Comparison of ENCODE assay signal across 28 cellular contexts in genomic region chr12:26372856-26373255, GRCh38.
"Had no signal": no experiment of that assay in that cellular context is flagged by ENCODE, and none has a peak within 500 bp of the region (broad histone marks: within the 10 kb centered on the region; RNA-seq: fewer than 3 reads in every experiment).

No MANE protein-coding gene starts in this region.

- H3K27ac ChIP-seq: neural progenitor cell, ovary, parathyroid adenoma, psoas muscle, right lobe of liver, sigmoid colon, stomach, thyroid gland, tibial nerve, upper lobe of right lung, uterus had no signal

- H3K4me1 ChIP-seq: parathyroid adenoma, psoas muscle, right lobe of liver, sigmoid colon, stomach, thyroid gland, upper lobe of right lung, uterus had no signal

- H3K36me3 ChIP-seq: neural progenitor cell, ovary, sigmoid colon, stomach, thoracic aorta, thyroid gland, tibial nerve, upper lobe of right lung, uterus had no signal

- H3K27me3 ChIP-seq: neural progenitor cell, ovary, right lobe of liver, sigmoid colon, stomach, thyroid gland, tibial nerve, upper lobe of right lung, uterus had no signal

- H2AFZ ChIP-seq: neural progenitor cell, parathyroid adenoma had no signal

- H3K27ac Mint-ChIP-seq: naive thymus-derived CD8-positive, alpha-beta T cell; natural killer cell treated with Interleukin-12 subunit alpha and Interleukin-12 subunit beta and Interleukin-15 and Interleukin-18, amount 100 ng/mL, for 72 hours; neural progenitor cell; progenitor cell of endocrine pancreas; stimulated activated effector memory CD8-positive, alpha-beta T cell treated with anti-CD3 and anti-CD28 coated beads, Interleukin-12 subunit alpha, Interleukin-12 subunit beta, amount 100 ng/mL, for 72 hours; stimulated activated naive B cell treated with anti-CD40 and anti-IgM and Interleukin-4, amounts not matched to agents 10 μg/mL and 1 μg/mL and 100 μg/mL, for 72 hours; stimulated activated naive CD8-positive, alpha-beta T cell treated with anti-CD3 and anti-CD28 coated beads, Interleukin-15, Interleukin-2, amounts not matched to agents 100 ng/mL and 50 ng/mL, for 24 hours; type B pancreatic cell had no signal

- H3K79me2 ChIP-seq: parathyroid adenoma had no signal

- H3K9ac ChIP-seq: neural progenitor cell, parathyroid adenoma had no signal

- H3K9me3 Mint-ChIP-seq: naive thymus-derived CD8-positive, alpha-beta T cell; natural killer cell treated with Interleukin-12 subunit alpha and Interleukin-12 subunit beta and Interleukin-15 and Interleukin-18, amount 100 ng/mL, for 72 hours; neural progenitor cell; stimulated activated naive CD8-positive, alpha-beta T cell treated with anti-CD3 and anti-CD28 coated beads, Interleukin-15, Interleukin-2, amounts not matched to agents 100 ng/mL and 50 ng/mL, for 24 hours; type B pancreatic cell had no signal

- H3K36me3 Mint-ChIP-seq: natural killer cell treated with Interleukin-12 subunit alpha and Interleukin-12 subunit beta and Interleukin-15 and Interleukin-18, amount 100 ng/mL, for 72 hours; neural progenitor cell; stimulated activated effector memory CD8-positive, alpha-beta T cell treated with anti-CD3 and anti-CD28 coated beads, Interleukin-12 subunit alpha, Interleukin-12 subunit beta, amount 100 ng/mL, for 72 hours had no signal

- H3K4me3 Mint-ChIP-seq: naive thymus-derived CD8-positive, alpha-beta T cell; natural killer cell treated with Interleukin-12 subunit alpha and Interleukin-12 subunit beta and Interleukin-15 and Interleukin-18, amount 100 ng/mL, for 72 hours; neural progenitor cell; stimulated activated effector memory CD8-positive, alpha-beta T cell treated with anti-CD3 and anti-CD28 coated beads, Interleukin-12 subunit alpha, Interleukin-12 subunit beta, amount 100 ng/mL, for 72 hours; stimulated activated naive B cell treated with anti-CD40 and anti-IgM and Interleukin-4, amounts not matched to agents 10 μg/mL and 1 μg/mL and 100 μg/mL, for 72 hours; stimulated activated naive CD8-positive, alpha-beta T cell treated with anti-CD3 and anti-CD28 coated beads, Interleukin-15, Interleukin-2, amounts not matched to agents 100 ng/mL and 50 ng/mL, for 24 hours; type B pancreatic cell had no signal

- H3K27me3 Mint-ChIP-seq: naive thymus-derived CD8-positive, alpha-beta T cell; natural killer cell treated with Interleukin-12 subunit alpha and Interleukin-12 subunit beta and Interleukin-15 and Interleukin-18, amount 100 ng/mL, for 72 hours; progenitor cell of endocrine pancreas; stimulated activated naive B cell treated with anti-CD40 and anti-IgM and Interleukin-4, amounts not matched to agents 10 μg/mL and 1 μg/mL and 100 μg/mL, for 72 hours; stimulated activated naive CD8-positive, alpha-beta T cell treated with anti-CD3 and anti-CD28 coated beads, Interleukin-15, Interleukin-2, amounts not matched to agents 100 ng/mL and 50 ng/mL, for 24 hours; type B pancreatic cell had no signal

- H3K4me1 Mint-ChIP-seq: stimulated activated effector memory CD8-positive, alpha-beta T cell treated with anti-CD3 and anti-CD28 coated beads, Interleukin-12 subunit alpha, Interleukin-12 subunit beta, amount 100 ng/mL, for 72 hours had no signal

- ATAC-seq: naive thymus-derived CD8-positive, alpha-beta T cell; natural killer cell treated with Interleukin-12 subunit alpha and Interleukin-12 subunit beta and Interleukin-15 and Interleukin-18, amount 100 ng/mL, for 72 hours; psoas muscle; right cardiac atrium; right lobe of liver; stimulated activated effector memory CD8-positive, alpha-beta T cell treated with anti-CD3 and anti-CD28 coated beads, Interleukin-12 subunit alpha, Interleukin-12 subunit beta, amount 100 ng/mL, for 72 hours; stimulated activated naive B cell treated with anti-CD40 and anti-IgM and Interleukin-4, amounts not matched to agents 10 μg/mL and 1 μg/mL and 100 μg/mL, for 72 hours; upper lobe of right lung had no signal

- H3K4me2 ChIP-seq: neural progenitor cell had no signal

- H3K4me3 ChIP-seq: neural progenitor cell, ovary, psoas muscle, right lobe of liver, sigmoid colon, stomach, thoracic aorta, thyroid gland, tibial nerve, upper lobe of right lung, uterus had no signal

- H3K9me3 ChIP-seq: ovary, psoas muscle, right lobe of liver, sigmoid colon, stomach, thoracic aorta, thyroid gland, tibial nerve, upper lobe of right lung, uterus had no signal

- DNase-seq: naive thymus-derived CD8-positive, alpha-beta T cell; occipital lobe; ovary; posterior cingulate gyrus; psoas muscle; right cardiac atrium; right lobe of liver; sigmoid colon; small intestine; stimulated activated CD4-positive, alpha-beta T cell treated with anti-CD3 and anti-CD28 coated beads, Interleukin-15, amount 100 ng/mL, for 24 hours; stimulated activated CD4-positive, alpha-beta T cell treated with anti-CD3 and anti-CD28 coated beads, Interleukin-2, amount 100 ng/mL, for 24 hours; stimulated activated CD4-positive, alpha-beta T cell treated with anti-CD3 and anti-CD28 coated beads, Interleukin-2, amount 100 ng/mL, for 48 hours; stimulated activated CD4-positive, alpha-beta T cell treated with anti-CD3 and anti-CD28 coated beads, Interleukin-4, amount 100 ng/mL, for 24 hours; stimulated activated naive B cell treated with anti-CD40 and anti-IgM and Interleukin-4, amounts not matched to agents 10 μg/mL and 1 μg/mL and 100 μg/mL, for 72 hours; stimulated activated naive CD4-positive, alpha-beta T cell treated with Interleukin-2 at 50 U/mL for 16 hours; stomach; thyroid gland; upper lobe of right lung; uterus had no signal
